In genomic region chr6:43983191-43983590, GRCh38 we compare ENCODE assay signal across 19 cellular contexts.
"Had no signal": no experiment of that assay in that cellular context is flagged by ENCODE, and none has a peak within 500 bp of the region (broad histone marks: within the 10 kb centered on the region; RNA-seq: fewer than 3 reads in every experiment).

No MANE protein-coding gene starts in this region.

- H3K36me3 Mint-ChIP-seq: activated naive CD4-positive, alpha-beta T cell treated with anti-CD3 and anti-CD28 coated beads, Interleukin-2, amount 10 ng/mL, durations not matched to agents 7 days and 5 days; naive B cell; stimulated activated memory B cell treated with anti-CD40 and anti-IgM and Interleukin-4, amounts not matched to agents 10 μg/mL and 1 μg/mL and 100 μg/mL, for 72 hours had no signal

- DNase-seq: activated CD4-positive, alpha-beta T cell treated with anti-CD3 and anti-CD28 coated beads, Interleukin-2, amount 10 ng/mL, durations not matched to agents 7 days and 5 days; activated naive CD4-positive, alpha-beta T cell treated with anti-CD3 and anti-CD28 coated beads, Interleukin-2, amount 10 ng/mL, durations not matched to agents 7 days and 5 days; activated naive CD8-positive, alpha-beta T cell treated with anti-CD3 and anti-CD28 coated beads, Interleukin-2, amount 50 U/mL, for 24 hours; activated T-cell treated with anti-CD3 and anti-CD28 coated beads for 4 hours; cortex of kidney; gastrocnemius medialis; left ventricle myocardium superior; mucosa of descending colon; naive B cell; spleen; stimulated activated CD4-positive, alpha-beta T cell treated with anti-CD3 and anti-CD28 coated beads, Interleukin-4, amount 100 ng/mL, for 4 hours; T1000 had no signal

- H3K4me3 ChIP-seq: gastrocnemius medialis, mucosa of descending colon, ovary, spleen, thoracic aorta had no signal

- H3K4me3 Mint-ChIP-seq: activated CD4-positive, alpha-beta T cell treated with anti-CD3 and anti-CD28 coated beads, Interleukin-2, amount 10 ng/mL, durations not matched to agents 7 days and 5 days; activated naive CD4-positive, alpha-beta T cell treated with anti-CD3 and anti-CD28 coated beads, Interleukin-2, amount 10 ng/mL, durations not matched to agents 7 days and 5 days; activated naive CD8-positive, alpha-beta T cell treated with anti-CD3 and anti-CD28 coated beads, Interleukin-2, amount 50 U/mL, for 24 hours; naive B cell; neural crest cell; stimulated activated memory B cell treated with anti-CD40 and anti-IgM and Interleukin-4, amounts not matched to agents 10 μg/mL and 1 μg/mL and 100 μg/mL, for 72 hours had no signal

- H3K36me3 ChIP-seq: gastrocnemius medialis, ovary, spleen, thoracic aorta had no signal

- H3K27ac ChIP-seq: gastrocnemius medialis, ovary, spleen had no signal

- H3K9me3 Mint-ChIP-seq: activated CD4-positive, alpha-beta T cell treated with anti-CD3 and anti-CD28 coated beads, Interleukin-2, amount 10 ng/mL, durations not matched to agents 7 days and 5 days; activated naive CD4-positive, alpha-beta T cell treated with anti-CD3 and anti-CD28 coated beads, Interleukin-2, amount 10 ng/mL, durations not matched to agents 7 days and 5 days; activated naive CD8-positive, alpha-beta T cell treated with anti-CD3 and anti-CD28 coated beads, Interleukin-2, amount 50 U/mL, for 24 hours; activated T-helper 2 cell treated with anti-CD3 and anti-CD28 coated beads, Interferon-gamma antibody, Interleukin-2, Interleukin-4, amounts not matched to agents 10 μg/mL and 5 μg/mL and 100 μg/mL, durations not matched to agents 14 hours and 24 hours and 36 hours; naive B cell; neural crest cell; stimulated activated memory B cell treated with anti-CD40 and anti-IgM and Interleukin-4, amounts not matched to agents 10 μg/mL and 1 μg/mL and 100 μg/mL, for 72 hours had no signal

- H3K9me3 ChIP-seq: gastrocnemius medialis, mucosa of descending colon, ovary, spleen, thoracic aorta had no signal

- ATAC-seq: activated CD4-positive, CD25-positive, alpha-beta regulatory T cell treated with anti-CD3 and anti-CD28 coated beads, Interleukin-2, amount 50 U/mL, for 24 hours; activated naive CD8-positive, alpha-beta T cell treated with anti-CD3 and anti-CD28 coated beads, Interleukin-2, amount 50 U/mL, for 24 hours; esophagus mucosa; gastrocnemius medialis; stimulated activated memory B cell treated with anti-CD40 and anti-IgM and Interleukin-4, amounts not matched to agents 10 μg/mL and 1 μg/mL and 100 μg/mL, for 72 hours had no signal

- H3K27ac Mint-ChIP-seq: activated CD4-positive, alpha-beta T cell treated with anti-CD3 and anti-CD28 coated beads, Interleukin-2, amount 10 ng/mL, durations not matched to agents 7 days and 5 days; activated naive CD8-positive, alpha-beta T cell treated with anti-CD3 and anti-CD28 coated beads, Interleukin-2, amount 50 U/mL, for 24 hours; activated T-helper 2 cell treated with anti-CD3 and anti-CD28 coated beads, Interferon-gamma antibody, Interleukin-2, Interleukin-4, amounts not matched to agents 10 μg/mL and 5 μg/mL and 100 μg/mL, durations not matched to agents 14 hours and 24 hours and 36 hours; naive B cell; stimulated activated memory B cell treated with anti-CD40 and anti-IgM and Interleukin-4, amounts not matched to agents 10 μg/mL and 1 μg/mL and 100 μg/mL, for 72 hours had no signal

- H3K4me1 Mint-ChIP-seq: activated CD4-positive, alpha-beta T cell treated with anti-CD3 and anti-CD28 coated beads, Interleukin-2, amount 10 ng/mL, durations not matched to agents 7 days and 5 days; activated naive CD4-positive, alpha-beta T cell treated with anti-CD3 and anti-CD28 coated beads, Interleukin-2, amount 10 ng/mL, durations not matched to agents 7 days and 5 days; activated naive CD8-positive, alpha-beta T cell treated with anti-CD3 and anti-CD28 coated beads, Interleukin-2, amount 50 U/mL, for 24 hours; naive B cell; neural crest cell had no signal
